In the genomic region with DNA sequence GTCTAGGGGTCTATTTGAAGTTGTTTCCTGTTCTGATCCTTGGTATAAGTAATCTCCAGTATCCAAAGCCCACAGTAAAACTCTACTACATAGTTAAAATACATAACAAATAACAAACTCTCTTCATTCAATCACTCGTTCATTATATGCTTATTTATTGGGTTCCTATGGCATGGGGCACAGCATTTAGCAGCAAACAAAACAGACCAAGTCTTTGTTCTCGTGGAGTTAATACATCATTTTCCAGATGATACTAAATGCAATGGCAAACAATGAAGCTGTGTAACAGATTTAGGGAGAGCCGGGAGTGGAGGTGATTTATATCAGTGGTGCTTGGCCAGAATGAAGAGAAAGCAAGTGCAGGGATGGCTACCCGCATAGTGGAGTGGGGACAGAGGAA, we compare ENCODE assay signal across 34 cellular contexts. TPM values are rescaled to one million over a fixed set of nuclear protein-coding genes. Genes with fewer than 3 reads are reported as not detected.
"Had no signal": no experiment of that assay in that cellular context is flagged by ENCODE, and none has a peak within 500 bp of the region (broad histone marks: within the 10 kb centered on the region; RNA-seq: fewer than 3 reads in every experiment).

No MANE protein-coding gene starts in this region.

- H3K9ac ChIP-seq: parathyroid adenoma had no signal

- H3K27me3 Mint-ChIP-seq: activated naive CD8-positive, alpha-beta T cell treated with anti-CD3 and anti-CD28 coated beads, Interleukin-2, amount 50 U/mL, for 24 hours; stimulated activated naive CD8-positive, alpha-beta T cell treated with anti-CD3 and anti-CD28 coated beads, Interleukin-15, amount 100 ng/mL, for 72 hours; type B pancreatic cell had no signal

- H3K4me3 ChIP-seq: breast epithelium, heart left ventricle, psoas muscle, sigmoid colon, uterus had no signal

- H3K27ac ChIP-seq: heart left ventricle, parathyroid adenoma, psoas muscle, sigmoid colon, uterus had no signal

- H3K9me3 ChIP-seq: breast epithelium, heart left ventricle, psoas muscle, sigmoid colon, uterus had no signal

- H2AFZ ChIP-seq: parathyroid adenoma had no signal

- DNase-seq: activated CD4-positive, alpha-beta memory T cell treated with anti-CD3 and anti-CD28 coated beads for 36 hours; activated CD4-positive, alpha-beta T cell treated with anti-CD3 and anti-CD28 coated beads, Interleukin-2, amount 10 ng/mL, durations not matched to agents 24 days and 14 days; activated CD4-positive, CD25-positive, alpha-beta regulatory T cell treated with anti-CD3 and anti-CD28 coated beads, Interleukin-2, amount 50 U/mL, for 72 hours; activated gamma-delta T cell treated with Interleukin-2 at 50 U/mL for 16 hours; activated naive CD8-positive, alpha-beta T cell treated with anti-CD3 and anti-CD28 coated beads, Interleukin-2, amount 50 U/mL, for 24 hours; activated T-cell treated with anti-CD3 and anti-CD28 coated beads, Interleukin-2, amount 50 U/mL, for 4 hours; amygdala; central memory CD4-positive, alpha-beta T cell; foreskin fibroblast; heart left ventricle; hypothalamus; immature natural killer cell; kidney; left colon; naive B cell; occipital lobe; psoas muscle; sigmoid colon; small intestine; stimulated activated CD4-positive, alpha-beta T cell treated with anti-CD3 and anti-CD28 coated beads, Interleukin-4, amount 100 ng/mL, for 4 hours; stimulated activated CD8-positive, alpha-beta memory T cell treated with anti-CD3 and anti-CD28 coated beads, Interleukin-4, amount 100 ng/mL, for 48 hours; stimulated activated naive CD8-positive, alpha-beta T cell treated with anti-CD3 and anti-CD28 coated beads, Interleukin-15, amount 100 ng/mL, for 72 hours; substantia nigra; T1000; uterus had no signal

- H3K4me3 Mint-ChIP-seq: activated CD4-positive, alpha-beta memory T cell treated with anti-CD3 and anti-CD28 coated beads for 36 hours; activated CD4-positive, alpha-beta T cell treated with anti-CD3 and anti-CD28 coated beads, Interleukin-2, amount 10 ng/mL, durations not matched to agents 24 days and 14 days; activated naive CD4-positive, alpha-beta T cell treated with anti-CD3 and anti-CD28 coated beads, Interleukin-2, amount 50 U/mL, for 24 hours; activated naive CD8-positive, alpha-beta T cell treated with anti-CD3 and anti-CD28 coated beads, Interleukin-2, amount 50 U/mL, for 24 hours; activated T-cell treated with anti-CD3 and anti-CD28 coated beads, Interleukin-2, amount 50 U/mL, for 4 hours; activated T-helper 17 cell treated with anti-CD3 and anti-CD28 coated beads, Interleukin-2, amount 50 U/mL, for 72 hours; immature natural killer cell; mesothelial cell of epicardium; naive B cell; neural crest cell; stimulated activated memory B cell treated with anti-CD40 and anti-IgM and Interleukin-4, amounts not matched to agents 10 μg/mL and 1 μg/mL and 100 μg/mL, for 72 hours; stimulated activated naive CD8-positive, alpha-beta T cell treated with anti-CD3 and anti-CD28 coated beads, Interleukin-15, amount 100 ng/mL, for 72 hours; type B pancreatic cell had no signal

- H3K36me3 ChIP-seq: breast epithelium, heart left ventricle, sigmoid colon, uterus had no signal

- H3K79me2 ChIP-seq: parathyroid adenoma had no signal

- H3K4me1 ChIP-seq: breast epithelium, heart left ventricle, parathyroid adenoma, psoas muscle, uterus had no signal

- H3K27ac Mint-ChIP-seq: activated CD4-positive, alpha-beta memory T cell treated with anti-CD3 and anti-CD28 coated beads for 36 hours; activated CD4-positive, alpha-beta T cell treated with anti-CD3 and anti-CD28 coated beads, Interleukin-2, amount 10 ng/mL, durations not matched to agents 24 days and 14 days; activated naive CD4-positive, alpha-beta T cell treated with anti-CD3 and anti-CD28 coated beads, Interleukin-2, amount 50 U/mL, for 24 hours; activated naive CD8-positive, alpha-beta T cell treated with anti-CD3 and anti-CD28 coated beads, Interleukin-2, amount 50 U/mL, for 24 hours; activated T-helper 17 cell treated with anti-CD3 and anti-CD28 coated beads, Interleukin-2, amount 50 U/mL, for 72 hours; immature natural killer cell; mesothelial cell of epicardium; stimulated activated memory B cell treated with anti-CD40 and anti-IgM and Interleukin-4, amounts not matched to agents 10 μg/mL and 1 μg/mL and 100 μg/mL, for 72 hours; stimulated activated naive CD8-positive, alpha-beta T cell treated with anti-CD3 and anti-CD28 coated beads, Interleukin-15, amount 100 ng/mL, for 72 hours; type B pancreatic cell had no signal

- H3K9me3 Mint-ChIP-seq: activated CD4-positive, alpha-beta memory T cell treated with anti-CD3 and anti-CD28 coated beads for 36 hours; activated naive CD4-positive, alpha-beta T cell treated with anti-CD3 and anti-CD28 coated beads, Interleukin-2, amount 50 U/mL, for 24 hours; activated naive CD8-positive, alpha-beta T cell treated with anti-CD3 and anti-CD28 coated beads, Interleukin-2, amount 50 U/mL, for 24 hours; activated T-cell treated with anti-CD3 and anti-CD28 coated beads, Interleukin-2, amount 50 U/mL, for 4 hours; immature natural killer cell; naive B cell; neural crest cell; stimulated activated memory B cell treated with anti-CD40 and anti-IgM and Interleukin-4, amounts not matched to agents 10 μg/mL and 1 μg/mL and 100 μg/mL, for 72 hours; type B pancreatic cell had no signal

- H3K36me3 Mint-ChIP-seq: activated CD4-positive, alpha-beta memory T cell treated with anti-CD3 and anti-CD28 coated beads for 36 hours; activated naive CD4-positive, alpha-beta T cell treated with anti-CD3 and anti-CD28 coated beads, Interleukin-2, amount 50 U/mL, for 24 hours; immature natural killer cell; mesothelial cell of epicardium; naive B cell; stimulated activated memory B cell treated with anti-CD40 and anti-IgM and Interleukin-4, amounts not matched to agents 10 μg/mL and 1 μg/mL and 100 μg/mL, for 72 hours; type B pancreatic cell had no signal

- H3K27me3 ChIP-seq: breast epithelium, heart left ventricle, sigmoid colon, uterus had no signal

- H3K4me1 Mint-ChIP-seq: activated CD4-positive, alpha-beta T cell treated with anti-CD3 and anti-CD28 coated beads, Interleukin-2, amount 10 ng/mL, durations not matched to agents 24 days and 14 days; activated naive CD4-positive, alpha-beta T cell treated with anti-CD3 and anti-CD28 coated beads, Interleukin-2, amount 50 U/mL, for 24 hours; activated T-helper 17 cell treated with anti-CD3 and anti-CD28 coated beads, Interleukin-2, amount 50 U/mL, for 72 hours; naive B cell; neural crest cell; stimulated activated memory B cell treated with anti-CD40 and anti-IgM and Interleukin-4, amounts not matched to agents 10 μg/mL and 1 μg/mL and 100 μg/mL, for 72 hours had no signal

RNA-seq across cellular contexts. Expression of a gene that starts 36.6 kb away (rescaled TPM):
- total RNA-seq: activated CD4-positive, alpha-beta memory T cell treated with anti-CD3 and anti-CD28 coated beads for 36 hours; activated CD4-positive, alpha-beta T cell treated with anti-CD3 and anti-CD28 coated beads, Interleukin-2, amount 10 ng/mL, durations not matched to agents 24 days and 14 days had no signal

RNA-seq across cellular contexts. Expression of a gene that starts 42.6 kb away (rescaled TPM):
- total RNA-seq: activated CD4-positive, alpha-beta memory T cell treated with anti-CD3 and anti-CD28 coated beads for 36 hours; activated CD4-positive, alpha-beta T cell treated with anti-CD3 and anti-CD28 coated beads, Interleukin-2, amount 10 ng/mL, durations not matched to agents 24 days and 14 days; activated T-cell treated with anti-CD3 and anti-CD28 coated beads, Interleukin-2, amount 50 U/mL, for 4 hours; activated T-helper 17 cell treated with anti-CD3 and anti-CD28 coated beads, Interleukin-2, amount 50 U/mL, for 72 hours; esophagus mucosa; heart left ventricle; kidney; left colon; mesothelial cell of epicardium; neural crest cell; sigmoid colon; uterus had no signal
